Comparison of ENCODE assay signal across 1 cellular context in the genomic region with DNA sequence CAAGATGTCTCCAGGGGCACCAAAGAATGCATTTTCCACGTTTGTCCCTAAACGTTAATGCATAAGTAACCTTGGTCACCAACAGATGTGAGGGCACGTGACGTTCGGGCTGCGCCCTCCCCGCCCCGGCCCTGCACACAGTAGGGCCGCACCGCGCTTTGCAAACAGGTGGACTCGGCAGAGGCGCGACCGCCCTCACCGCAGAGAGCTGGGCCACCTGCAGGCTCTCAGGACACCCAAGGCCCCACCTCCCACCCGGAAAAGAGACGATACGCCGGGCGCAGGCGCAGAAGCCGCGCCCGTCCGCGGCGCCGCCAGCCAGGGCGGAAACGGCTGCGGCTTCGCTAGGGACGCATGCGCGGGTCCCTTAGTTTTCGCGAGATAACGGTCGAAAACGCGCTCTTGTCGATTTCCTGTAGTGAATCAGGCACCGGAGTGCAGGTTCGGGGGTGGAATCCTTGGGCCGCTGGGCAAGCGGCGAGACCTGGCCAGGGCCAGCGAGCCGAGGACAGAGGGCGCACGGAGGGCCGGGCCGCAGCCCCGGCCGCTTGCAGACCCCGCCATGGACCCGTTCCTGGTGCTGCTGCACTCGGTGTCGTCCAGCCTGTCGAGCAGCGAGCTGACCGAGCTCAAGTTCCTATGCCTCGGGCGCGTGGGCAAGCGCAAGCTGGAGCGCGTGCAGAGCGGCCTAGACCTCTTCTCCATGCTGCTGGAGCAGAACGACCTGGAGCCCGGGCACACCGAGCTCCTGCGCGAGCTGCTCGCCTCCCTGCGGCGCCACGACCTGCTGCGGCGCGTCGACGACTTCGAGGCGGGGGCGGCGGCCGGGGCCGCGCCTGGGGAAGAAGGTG.
TF ChIP-seq lines count a peak whose summit lies in the region.

A gene with protein sequence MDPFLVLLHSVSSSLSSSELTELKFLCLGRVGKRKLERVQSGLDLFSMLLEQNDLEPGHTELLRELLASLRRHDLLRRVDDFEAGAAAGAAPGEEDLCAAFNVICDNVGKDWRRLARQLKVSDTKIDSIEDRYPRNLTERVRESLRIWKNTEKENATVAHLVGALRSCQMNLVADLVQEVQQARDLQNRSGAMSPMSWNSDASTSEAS (plus strand): TSS at position 399 of the 851 bp plus-strand sequence. CDS start 164 bp downstream, at position 563.

TF ChIP-seq in HepG2, 621 proteins besides CTCF, POLR2A, EP300 and RAD21 (continued from another document and continues in another):
- TF ChIP-seq, protein P1, sequence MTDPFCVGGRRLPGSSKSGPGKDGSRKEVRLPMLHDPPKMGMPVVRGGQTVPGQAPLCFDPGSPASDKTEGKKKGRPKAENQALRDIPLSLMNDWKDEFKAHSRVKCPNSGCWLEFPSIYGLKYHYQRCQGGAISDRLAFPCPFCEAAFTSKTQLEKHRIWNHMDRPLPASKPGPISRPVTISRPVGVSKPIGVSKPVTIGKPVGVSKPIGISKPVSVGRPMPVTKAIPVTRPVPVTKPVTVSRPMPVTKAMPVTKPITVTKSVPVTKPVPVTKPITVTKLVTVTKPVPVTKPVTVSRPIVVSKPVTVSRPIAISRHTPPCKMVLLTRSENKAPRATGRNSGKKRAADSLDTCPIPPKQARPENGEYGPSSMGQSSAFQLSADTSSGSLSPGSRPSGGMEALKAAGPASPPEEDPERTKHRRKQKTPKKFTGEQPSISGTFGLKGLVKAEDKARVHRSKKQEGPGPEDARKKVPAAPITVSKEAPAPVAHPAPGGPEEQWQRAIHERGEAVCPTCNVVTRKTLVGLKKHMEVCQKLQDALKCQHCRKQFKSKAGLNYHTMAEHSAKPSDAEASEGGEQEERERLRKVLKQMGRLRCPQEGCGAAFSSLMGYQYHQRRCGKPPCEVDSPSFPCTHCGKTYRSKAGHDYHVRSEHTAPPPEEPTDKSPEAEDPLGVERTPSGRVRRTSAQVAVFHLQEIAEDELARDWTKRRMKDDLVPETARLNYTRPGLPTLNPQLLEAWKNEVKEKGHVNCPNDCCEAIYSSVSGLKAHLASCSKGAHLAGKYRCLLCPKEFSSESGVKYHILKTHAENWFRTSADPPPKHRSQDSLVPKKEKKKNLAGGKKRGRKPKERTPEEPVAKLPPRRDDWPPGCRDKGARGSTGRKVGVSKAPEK (CRISPR knock-in tag; IDR thresholded peaks at IDR 0.05; ENCODE audit: borderline replicate concordance), result no peak
- TF ChIP-seq, protein P2, sequence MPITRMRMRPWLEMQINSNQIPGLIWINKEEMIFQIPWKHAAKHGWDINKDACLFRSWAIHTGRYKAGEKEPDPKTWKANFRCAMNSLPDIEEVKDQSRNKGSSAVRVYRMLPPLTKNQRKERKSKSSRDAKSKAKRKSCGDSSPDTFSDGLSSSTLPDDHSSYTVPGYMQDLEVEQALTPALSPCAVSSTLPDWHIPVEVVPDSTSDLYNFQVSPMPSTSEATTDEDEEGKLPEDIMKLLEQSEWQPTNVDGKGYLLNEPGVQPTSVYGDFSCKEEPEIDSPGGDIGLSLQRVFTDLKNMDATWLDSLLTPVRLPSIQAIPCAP (CRISPR knock-in tag; IDR thresholded peaks at IDR 0.05; ENCODE audit: low read depth), result no peak
- TF ChIP-seq, protein P3, sequence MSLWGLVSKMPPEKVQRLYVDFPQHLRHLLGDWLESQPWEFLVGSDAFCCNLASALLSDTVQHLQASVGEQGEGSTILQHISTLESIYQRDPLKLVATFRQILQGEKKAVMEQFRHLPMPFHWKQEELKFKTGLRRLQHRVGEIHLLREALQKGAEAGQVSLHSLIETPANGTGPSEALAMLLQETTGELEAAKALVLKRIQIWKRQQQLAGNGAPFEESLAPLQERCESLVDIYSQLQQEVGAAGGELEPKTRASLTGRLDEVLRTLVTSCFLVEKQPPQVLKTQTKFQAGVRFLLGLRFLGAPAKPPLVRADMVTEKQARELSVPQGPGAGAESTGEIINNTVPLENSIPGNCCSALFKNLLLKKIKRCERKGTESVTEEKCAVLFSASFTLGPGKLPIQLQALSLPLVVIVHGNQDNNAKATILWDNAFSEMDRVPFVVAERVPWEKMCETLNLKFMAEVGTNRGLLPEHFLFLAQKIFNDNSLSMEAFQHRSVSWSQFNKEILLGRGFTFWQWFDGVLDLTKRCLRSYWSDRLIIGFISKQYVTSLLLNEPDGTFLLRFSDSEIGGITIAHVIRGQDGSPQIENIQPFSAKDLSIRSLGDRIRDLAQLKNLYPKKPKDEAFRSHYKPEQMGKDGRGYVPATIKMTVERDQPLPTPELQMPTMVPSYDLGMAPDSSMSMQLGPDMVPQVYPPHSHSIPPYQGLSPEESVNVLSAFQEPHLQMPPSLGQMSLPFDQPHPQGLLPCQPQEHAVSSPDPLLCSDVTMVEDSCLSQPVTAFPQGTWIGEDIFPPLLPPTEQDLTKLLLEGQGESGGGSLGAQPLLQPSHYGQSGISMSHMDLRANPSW (CRISPR knock-in tag; IDR thresholded peaks at IDR 0.05; ENCODE audit: borderline replicate concordance), result no peak
- TF ChIP-seq, protein P4, sequence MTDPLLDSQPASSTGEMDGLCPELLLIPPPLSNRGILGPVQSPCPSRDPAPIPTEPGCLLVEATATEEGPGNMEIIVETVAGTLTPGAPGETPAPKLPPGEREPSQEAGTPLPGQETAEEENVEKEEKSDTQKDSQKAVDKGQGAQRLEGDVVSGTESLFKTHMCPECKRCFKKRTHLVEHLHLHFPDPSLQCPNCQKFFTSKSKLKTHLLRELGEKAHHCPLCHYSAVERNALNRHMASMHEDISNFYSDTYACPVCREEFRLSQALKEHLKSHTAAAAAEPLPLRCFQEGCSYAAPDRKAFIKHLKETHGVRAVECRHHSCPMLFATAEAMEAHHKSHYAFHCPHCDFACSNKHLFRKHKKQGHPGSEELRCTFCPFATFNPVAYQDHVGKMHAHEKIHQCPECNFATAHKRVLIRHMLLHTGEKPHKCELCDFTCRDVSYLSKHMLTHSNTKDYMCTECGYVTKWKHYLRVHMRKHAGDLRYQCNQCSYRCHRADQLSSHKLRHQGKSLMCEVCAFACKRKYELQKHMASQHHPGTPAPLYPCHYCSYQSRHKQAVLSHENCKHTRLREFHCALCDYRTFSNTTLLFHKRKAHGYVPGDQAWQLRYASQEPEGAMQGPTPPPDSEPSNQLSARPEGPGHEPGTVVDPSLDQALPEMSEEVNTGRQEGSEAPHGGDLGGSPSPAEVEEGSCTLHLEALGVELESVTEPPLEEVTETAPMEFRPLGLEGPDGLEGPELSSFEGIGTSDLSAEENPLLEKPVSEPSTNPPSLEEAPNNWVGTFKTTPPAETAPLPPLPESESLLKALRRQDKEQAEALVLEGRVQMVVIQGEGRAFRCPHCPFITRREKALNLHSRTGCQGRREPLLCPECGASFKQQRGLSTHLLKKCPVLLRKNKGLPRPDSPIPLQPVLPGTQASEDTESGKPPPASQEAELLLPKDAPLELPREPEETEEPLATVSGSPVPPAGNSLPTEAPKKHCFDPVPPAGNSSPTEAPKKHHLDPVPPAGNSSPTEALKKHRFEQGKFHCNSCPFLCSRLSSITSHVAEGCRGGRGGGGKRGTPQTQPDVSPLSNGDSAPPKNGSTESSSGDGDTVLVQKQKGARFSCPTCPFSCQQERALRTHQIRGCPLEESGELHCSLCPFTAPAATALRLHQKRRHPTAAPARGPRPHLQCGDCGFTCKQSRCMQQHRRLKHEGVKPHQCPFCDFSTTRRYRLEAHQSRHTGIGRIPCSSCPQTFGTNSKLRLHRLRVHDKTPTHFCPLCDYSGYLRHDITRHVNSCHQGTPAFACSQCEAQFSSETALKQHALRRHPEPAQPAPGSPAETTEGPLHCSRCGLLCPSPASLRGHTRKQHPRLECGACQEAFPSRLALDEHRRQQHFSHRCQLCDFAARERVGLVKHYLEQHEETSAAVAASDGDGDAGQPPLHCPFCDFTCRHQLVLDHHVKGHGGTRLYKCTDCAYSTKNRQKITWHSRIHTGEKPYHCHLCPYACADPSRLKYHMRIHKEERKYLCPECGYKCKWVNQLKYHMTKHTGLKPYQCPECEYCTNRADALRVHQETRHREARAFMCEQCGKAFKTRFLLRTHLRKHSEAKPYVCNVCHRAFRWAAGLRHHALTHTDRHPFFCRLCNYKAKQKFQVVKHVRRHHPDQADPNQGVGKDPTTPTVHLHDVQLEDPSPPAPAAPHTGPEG (CRISPR knock-in tag; IDR thresholded peaks at IDR 0.05), result no peak; the same call in 1 of the 2 replicates
- no peak for TF ChIP-seq ZNF136 (CRISPR knock-in tag; IDR thresholded peaks at IDR 0.05; ENCODE audit: low read depth)
- TF ChIP-seq ARHGAP35 (CRISPR knock-in tag; IDR thresholded peaks at IDR 0.05; ENCODE audit: borderline replicate concordance), result no peak
- TF ChIP-seq, protein P5, sequence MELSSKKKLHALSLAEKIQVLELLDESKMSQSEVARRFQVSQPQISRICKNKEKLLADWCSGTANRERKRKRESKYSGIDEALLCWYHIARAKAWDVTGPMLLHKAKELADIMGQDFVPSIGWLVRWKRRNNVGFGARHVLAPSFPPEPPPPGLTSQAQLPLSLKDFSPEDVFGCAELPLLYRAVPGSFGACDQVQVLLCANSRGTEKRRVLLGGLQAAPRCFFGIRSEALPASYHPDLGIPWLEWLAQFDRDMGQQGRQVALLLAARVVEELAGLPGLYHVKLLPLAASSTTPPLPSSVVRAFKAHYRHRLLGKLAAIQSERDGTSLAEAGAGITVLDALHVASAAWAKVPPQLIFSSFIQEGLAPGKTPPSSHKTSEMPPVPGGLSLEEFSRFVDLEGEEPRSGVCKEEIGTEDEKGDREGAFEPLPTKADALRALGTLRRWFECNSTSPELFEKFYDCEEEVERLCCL (CRISPR knock-in tag; IDR thresholded peaks at IDR 0.05; ENCODE audit: borderline replicate concordance), result no peak
- TF ChIP-seq, protein P6, sequence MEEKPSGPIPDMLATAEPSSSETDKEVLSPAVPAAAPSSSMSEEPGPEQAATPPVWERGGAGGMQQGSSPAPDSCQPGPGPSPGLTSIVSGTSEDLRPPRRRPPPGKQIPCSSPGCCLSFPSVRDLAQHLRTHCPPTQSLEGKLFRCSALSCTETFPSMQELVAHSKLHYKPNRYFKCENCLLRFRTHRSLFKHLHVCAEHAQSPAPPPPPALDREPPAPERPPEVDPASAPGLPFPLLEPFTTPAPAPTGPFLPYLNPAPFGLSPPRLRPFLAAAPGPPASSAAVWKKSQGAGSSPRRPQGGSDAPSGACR (CRISPR knock-in tag; IDR thresholded peaks at IDR 0.05), result 0 out of 2 replicates have a peak, but pooled peaks have one; percentile 3
- TF ChIP-seq SOX5 (CRISPR knock-in tag; IDR thresholded peaks at IDR 0.05; ENCODE audit: borderline replicate concordance), result no peak
- no peak; the same call in 1 of the 2 replicates for TF ChIP-seq ZNF180 (CRISPR knock-in tag; IDR thresholded peaks at IDR 0.05; ENCODE audit: borderline replicate concordance, low read depth)
- TF ChIP-seq, protein P7, sequence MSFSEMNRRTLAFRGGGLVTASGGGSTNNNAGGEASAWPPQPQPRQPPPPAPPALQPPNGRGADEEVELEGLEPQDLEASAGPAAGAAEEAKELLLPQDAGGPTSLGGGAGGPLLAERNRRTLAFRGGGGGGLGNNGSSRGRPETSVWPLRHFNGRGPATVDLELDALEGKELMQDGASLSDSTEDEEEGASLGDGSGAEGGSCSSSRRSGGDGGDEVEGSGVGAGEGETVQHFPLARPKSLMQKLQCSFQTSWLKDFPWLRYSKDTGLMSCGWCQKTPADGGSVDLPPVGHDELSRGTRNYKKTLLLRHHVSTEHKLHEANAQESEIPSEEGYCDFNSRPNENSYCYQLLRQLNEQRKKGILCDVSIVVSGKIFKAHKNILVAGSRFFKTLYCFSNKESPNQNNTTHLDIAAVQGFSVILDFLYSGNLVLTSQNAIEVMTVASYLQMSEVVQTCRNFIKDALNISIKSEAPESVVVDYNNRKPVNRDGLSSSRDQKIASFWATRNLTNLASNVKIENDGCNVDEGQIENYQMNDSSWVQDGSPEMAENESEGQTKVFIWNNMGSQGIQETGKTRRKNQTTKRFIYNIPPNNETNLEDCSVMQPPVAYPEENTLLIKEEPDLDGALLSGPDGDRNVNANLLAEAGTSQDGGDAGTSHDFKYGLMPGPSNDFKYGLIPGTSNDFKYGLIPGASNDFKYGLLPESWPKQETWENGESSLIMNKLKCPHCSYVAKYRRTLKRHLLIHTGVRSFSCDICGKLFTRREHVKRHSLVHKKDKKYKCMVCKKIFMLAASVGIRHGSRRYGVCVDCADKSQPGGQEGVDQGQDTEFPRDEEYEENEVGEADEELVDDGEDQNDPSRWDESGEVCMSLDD (CRISPR knock-in tag; IDR thresholded peaks at IDR 0.05; ENCODE audit: borderline replicate concordance), result no peak; the same call in 1 of the 2 replicates
- no peak for TF ChIP-seq ZBTB42 (CRISPR knock-in tag; IDR thresholded peaks at IDR 0.05)
- TF ChIP-seq KLF16 (CRISPR knock-in tag; IDR thresholded peaks at IDR 0.05), result peak in 1 of 2 experiments; percentile 74; a peak in 3 of 4 replicates
- TF ChIP-seq SETDB1 (CRISPR knock-in tag; IDR thresholded peaks at IDR 0.05; ENCODE audit: borderline replicate concordance), result no peak
- TF ChIP-seq DR1 (CRISPR knock-in tag; IDR thresholded peaks at IDR 0.05), result peak; percentile 36; the same call in 1 of the 2 replicates
- peak; percentile 72 for TF ChIP-seq FOSL2 (CRISPR knock-in tag; IDR thresholded peaks at IDR 0.05)
- peak; percentile 83 for TF ChIP-seq SAP130 (CRISPR knock-in tag; IDR thresholded peaks at IDR 0.05; ENCODE audit: low read depth)
- TF ChIP-seq, protein P8, sequence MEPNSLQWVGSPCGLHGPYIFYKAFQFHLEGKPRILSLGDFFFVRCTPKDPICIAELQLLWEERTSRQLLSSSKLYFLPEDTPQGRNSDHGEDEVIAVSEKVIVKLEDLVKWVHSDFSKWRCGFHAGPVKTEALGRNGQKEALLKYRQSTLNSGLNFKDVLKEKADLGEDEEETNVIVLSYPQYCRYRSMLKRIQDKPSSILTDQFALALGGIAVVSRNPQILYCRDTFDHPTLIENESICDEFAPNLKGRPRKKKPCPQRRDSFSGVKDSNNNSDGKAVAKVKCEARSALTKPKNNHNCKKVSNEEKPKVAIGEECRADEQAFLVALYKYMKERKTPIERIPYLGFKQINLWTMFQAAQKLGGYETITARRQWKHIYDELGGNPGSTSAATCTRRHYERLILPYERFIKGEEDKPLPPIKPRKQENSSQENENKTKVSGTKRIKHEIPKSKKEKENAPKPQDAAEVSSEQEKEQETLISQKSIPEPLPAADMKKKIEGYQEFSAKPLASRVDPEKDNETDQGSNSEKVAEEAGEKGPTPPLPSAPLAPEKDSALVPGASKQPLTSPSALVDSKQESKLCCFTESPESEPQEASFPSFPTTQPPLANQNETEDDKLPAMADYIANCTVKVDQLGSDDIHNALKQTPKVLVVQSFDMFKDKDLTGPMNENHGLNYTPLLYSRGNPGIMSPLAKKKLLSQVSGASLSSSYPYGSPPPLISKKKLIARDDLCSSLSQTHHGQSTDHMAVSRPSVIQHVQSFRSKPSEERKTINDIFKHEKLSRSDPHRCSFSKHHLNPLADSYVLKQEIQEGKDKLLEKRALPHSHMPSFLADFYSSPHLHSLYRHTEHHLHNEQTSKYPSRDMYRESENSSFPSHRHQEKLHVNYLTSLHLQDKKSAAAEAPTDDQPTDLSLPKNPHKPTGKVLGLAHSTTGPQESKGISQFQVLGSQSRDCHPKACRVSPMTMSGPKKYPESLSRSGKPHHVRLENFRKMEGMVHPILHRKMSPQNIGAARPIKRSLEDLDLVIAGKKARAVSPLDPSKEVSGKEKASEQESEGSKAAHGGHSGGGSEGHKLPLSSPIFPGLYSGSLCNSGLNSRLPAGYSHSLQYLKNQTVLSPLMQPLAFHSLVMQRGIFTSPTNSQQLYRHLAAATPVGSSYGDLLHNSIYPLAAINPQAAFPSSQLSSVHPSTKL (CRISPR knock-in tag; IDR thresholded peaks at IDR 0.05), result no peak; the same call in 1 of the 2 replicates
